13 cellular contexts compared by ENCODE assay signal in the genomic region with DNA sequence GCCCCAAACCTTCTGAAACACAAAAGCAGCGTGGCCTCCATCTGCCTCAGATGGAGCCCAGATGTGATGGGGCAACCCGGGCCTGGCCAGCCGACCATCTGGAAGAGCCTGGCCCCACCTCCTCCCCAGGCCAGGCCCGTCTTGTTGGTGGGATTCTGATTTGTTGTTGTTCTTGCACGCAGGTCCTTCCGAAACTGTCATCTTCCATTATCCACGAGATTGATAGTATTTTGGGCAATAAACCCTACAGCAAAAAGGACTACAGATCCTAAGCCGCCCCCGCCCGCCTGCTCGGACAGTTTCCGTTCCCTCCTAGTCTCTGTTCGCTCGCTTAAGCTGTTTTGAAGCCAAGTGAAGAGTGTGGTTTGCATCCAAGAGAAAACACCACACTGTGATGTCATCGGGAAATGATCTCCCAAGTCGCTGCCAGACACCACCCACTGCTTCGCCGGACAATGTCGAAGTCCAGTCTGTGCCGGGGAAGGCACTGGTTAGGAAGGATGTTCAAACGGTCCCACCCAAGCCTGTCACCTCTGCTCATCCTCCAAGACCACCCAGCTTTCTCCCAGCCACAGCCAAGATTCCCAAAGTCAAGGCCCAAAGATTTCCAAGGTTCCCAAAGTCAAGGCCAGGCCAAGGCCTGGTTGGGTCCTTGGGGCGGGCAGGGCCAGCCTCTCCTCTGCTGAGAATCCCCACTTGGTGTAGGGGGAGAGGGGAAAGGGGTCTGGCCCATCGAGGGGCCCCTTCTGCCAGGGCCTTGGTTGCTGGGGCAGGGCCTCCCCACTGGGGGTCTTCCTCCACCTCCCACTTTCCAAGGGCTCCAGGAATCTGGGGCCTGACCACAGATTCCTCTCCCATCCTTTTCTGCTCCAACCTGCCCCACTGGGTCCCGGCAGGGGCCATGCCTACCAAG. TPM values are rescaled to one million over a fixed set of nuclear protein-coding genes. Genes with fewer than 3 reads are reported as not detected.
DNase-seq lines count a peak whose midpoint lies in the region; ATAC-seq and TF ChIP-seq lines count a peak whose summit lies in the region.
"Had no signal": no experiment of that assay in that cellular context is flagged by ENCODE, and none has a peak within 500 bp of the region (broad histone marks: within the 10 kb centered on the region; RNA-seq: fewer than 3 reads in every experiment).

No MANE protein-coding gene starts in this region.

- H3K27me3 Mint-ChIP-seq in T-helper 17 cell, result no peaks in the 10 kb centered on the region
- H3K27me3 Mint-ChIP-seq: activated CD4-positive, alpha-beta T cell treated with anti-CD3 and anti-CD28 coated beads, Interleukin-2, amount 10 ng/mL, durations not matched to agents 24 days and 14 days had no signal

- intact Hi-C loops in sciatic nerve (cut with DNase I) (no loop called here), transverse colon (cut with DNase I; ENCODE audit: low total_unique reads) (no loop called here)

- H3K27me3 ChIP-seq in transverse colon (peaks cover 31% of the 10 kb centered on the region), suprapubic skin (peaks cover 23% of the 10 kb centered on the region)
- H3K27me3 ChIP-seq: hepatocyte had no signal

- DNase-seq in Daoy (ENCODE audit: low read depth) (peak; percentile 55), T-helper 17 cell (no peak), fibroblast of the conjunctiva (ENCODE audit: low read depth) (peak; percentile 35), sciatic nerve (ENCODE audit: low spot score) (no peak), cerebellar nuclear complex (lab: John Stamatoyannopoulos, UW) (no peak), transverse colon (no peak), suprapubic skin (ENCODE audit: low spot score in 2 of 2) (no peak)
- DNase-seq in activated CD4-positive, alpha-beta T cell treated with anti-CD3 and anti-CD28 coated beads, Interleukin-2, amount 50 U/mL, for 4 hours, result no peak
- DNase-seq: activated CD4-positive, alpha-beta T cell treated with anti-CD3 and anti-CD28 coated beads, Interleukin-2, amount 10 ng/mL, durations not matched to agents 24 days and 14 days; activated naive CD4-positive, alpha-beta T cell treated with Interleukin-2 at 50 U/mL for 16 hours; OCI-M1; stomach had no signal

- no peaks in the 10 kb centered on the region for H3K36me3 ChIP-seq in transverse colon
- no peaks in the 10 kb centered on the region for H3K36me3 ChIP-seq in suprapubic skin

- H3K4me1 ChIP-seq in transverse colon, result no peaks in the 10 kb centered on the region
- no peaks in the 10 kb centered on the region for H3K4me1 ChIP-seq in suprapubic skin
- H3K4me1 ChIP-seq: stomach had no signal

- TF ChIP-seq POLR2A in transverse colon (IDR thresholded peaks at IDR 0.05), result no peak
- no peak for TF ChIP-seq POLR2A in suprapubic skin (IDR thresholded peaks at IDR 0.05)

- peaks cover 5% of the 10 kb centered on the region for H3K4me1 Mint-ChIP-seq in T-helper 17 cell
- H3K4me1 Mint-ChIP-seq: activated CD4-positive, alpha-beta T cell treated with anti-CD3 and anti-CD28 coated beads, Interleukin-2, amount 10 ng/mL, durations not matched to agents 24 days and 14 days had no signal

- no peak for TF ChIP-seq CTCF in transverse colon (IDR thresholded peaks at IDR 0.05)
- no peak for TF ChIP-seq CTCF in suprapubic skin (IDR thresholded peaks at IDR 0.05)

- WGBS in transverse colon (ENCODE audit: low coverage in 1 of 2), 2 donors, result 80 to 91% methylated on average over 13 to 23 of the region's 24 CpGs
- 81% methylated on average over 23 of the region's 24 CpGs for WGBS in suprapubic skin

- TF ChIP-seq EP300 in transverse colon (IDR thresholded peaks at IDR 0.05; ENCODE audit: low read depth) (no peak), suprapubic skin (IDR thresholded peaks at IDR 0.05) (no peak)

- peaks cover 4% of the 10 kb centered on the region for H3K36me3 Mint-ChIP-seq in T-helper 17 cell (ENCODE audit: low read depth)

- H3K27ac Mint-ChIP-seq in T-helper 17 cell, result peak overlapping the region; percentile 24
- H3K27ac Mint-ChIP-seq: activated CD4-positive, alpha-beta T cell treated with anti-CD3 and anti-CD28 coated beads, Interleukin-2, amount 10 ng/mL, durations not matched to agents 24 days and 14 days had no signal

- peak overlapping the region; percentile 28 for H3K4me3 Mint-ChIP-seq in T-helper 17 cell
- H3K4me3 Mint-ChIP-seq: activated CD4-positive, alpha-beta T cell treated with anti-CD3 and anti-CD28 coated beads, Interleukin-2, amount 10 ng/mL, durations not matched to agents 24 days and 14 days had no signal

- no peak overlapping the region for H3K4me3 ChIP-seq in transverse colon
- no peak overlapping the region for H3K4me3 ChIP-seq in suprapubic skin
- H3K4me3 ChIP-seq: hepatocyte, stomach had no signal

- ATAC-seq in T-helper 17 cell (no peak), sciatic nerve (peak; percentile 81)

- in situ Hi-C loops in transverse colon (cut with MboI; ENCODE audit: low pct_ligation_motif_present in 1 of 4, low pct_unique_long_range_greater_than_20kb in 1 of 4, low sequenced_read_pairs in 3 of 4), result no loop called here

- no peaks in the 10 kb centered on the region for H3K9me3 ChIP-seq in T-helper 17 cell (ENCODE audit: control insufficient read depth, low read length, poor library complexity, severe bottlenecking)
- H3K9me3 ChIP-seq in transverse colon, result no peaks in the 10 kb centered on the region
- H3K9me3 ChIP-seq in suprapubic skin, result no peaks in the 10 kb centered on the region
- H3K9me3 ChIP-seq: stomach had no signal

- H3K27ac ChIP-seq in transverse colon (no peak overlapping the region), suprapubic skin (no peak overlapping the region)
- H3K27ac ChIP-seq: hepatocyte, stomach had no signal

RNA-seq across cellular contexts. Expression of a gene that starts 52.9 kb away (rescaled TPM):
- total RNA-seq in Daoy (2014; rRNA removed; shearing (Covaris generic)), result 8.3 and 12.7 TPM in 2 replicates
- total RNA-seq in T-helper 17 cell (100 to 1,000 TPM; 203 to 207 TPM), sciatic nerve (20.1 TPM), transverse colon (10 to 100 TPM in 1 of 4 donors, 1 to 10 TPM in 2, under 1 TPM in 1; 1.00 to 25.4 (median 7.9) TPM), suprapubic skin (10 to 100 TPM; 13.3 to 17.5 (median 16.2) TPM)

Comparison
In these comparisons a context has a peak if more than half of its experiments do, and no peak if none do; other contexts are left out.
1. DNase-seq: peak in Daoy (single experiment) and fibroblast of the conjunctiva (single experiment); none in T-helper 17 cell (0 of 3), sciatic nerve (single experiment), cerebellar nuclear complex (0 of 2), activated CD4-positive, alpha-beta T cell treated with anti-CD3 and anti-CD28 coated beads, Interleukin-2, amount 50 U/mL, for 4 hours (0 of 2), transverse colon (single experiment) and suprapubic skin (0 of 2).